Comparison of ENCODE assay signal across 11 cellular contexts in genomic region chr17:33949100-33949499, GRCh38.
DNase-seq lines count a peak whose midpoint lies in the region; ATAC-seq, FAIRE-seq and TF ChIP-seq lines count a peak whose summit lies in the region.
"Had no signal": no experiment of that assay in that cellular context is flagged by ENCODE, and none has a peak within 500 bp of the region (broad histone marks: within the 10 kb centered on the region; RNA-seq: fewer than 3 reads in every experiment).

No MANE protein-coding gene starts in this region.

- peaks cover 33% of the 10 kb centered on the region for H3K4me1 Mint-ChIP-seq in neural progenitor cell
- no peaks in the 10 kb centered on the region for H3K4me1 Mint-ChIP-seq in activated naive CD8-positive, alpha-beta T cell treated with anti-CD3 and anti-CD28 coated beads, Interleukin-2, amount 50 U/mL, for 24 hours
- H3K4me1 Mint-ChIP-seq: activated CD4-positive, alpha-beta memory T cell treated with anti-CD3 and anti-CD28 coated beads, Interleukin-2, amount 10 ng/mL, durations not matched to agents 7 days and 5 days had no signal

- in situ Hi-C loops in K562 (cut with MboI) = loop anchor here (5.0 kb wide), 1 partner anchor 167 kb away; no protein-coding TSS in a partner anchor

- POLR2A ChIA-PET in K562 (lab: Yijun Ruan, JAX) = interaction anchor here (0.6 to 1.2 kb wide), 4 partner anchors 11 to 427 kb away, joined by 3 read pairs; no protein-coding TSS in a partner anchor

- intact Hi-C loops in K562 (cut with micrococcal nuclease) = loop anchor here (1.0 kb wide), 3 partner anchors 21 to 170 kb away; no protein-coding TSS in a partner anchor

- no peaks in the 10 kb centered on the region for H3K9me3 Mint-ChIP-seq in neural progenitor cell
- no peaks in the 10 kb centered on the region for H3K9me3 Mint-ChIP-seq in activated naive CD8-positive, alpha-beta T cell treated with anti-CD3 and anti-CD28 coated beads, Interleukin-2, amount 50 U/mL, for 24 hours
- H3K9me3 Mint-ChIP-seq: activated CD4-positive, alpha-beta memory T cell treated with anti-CD3 and anti-CD28 coated beads, Interleukin-2, amount 10 ng/mL, durations not matched to agents 7 days and 5 days; activated naive CD8-positive, alpha-beta T cell treated with anti-CD3 and anti-CD28 coated beads for 36 hours had no signal

- H3K4me1 ChIP-seq in K562 (replicated peaks in 1 of 2; ENCODE audit: control insufficient read depth in 2 of 2, insufficient read depth in 2 of 2, low read length in 2 of 2) (peaks cover 11 to 30% of the 10 kb centered on the region in 2 experiments; a peak in 4 of 5 replicates), neural progenitor cell (no peaks in the 10 kb centered on the region)

- H3K27ac Mint-ChIP-seq in neural progenitor cell = no peak overlapping the region
- H3K27ac Mint-ChIP-seq in activated naive CD8-positive, alpha-beta T cell treated with anti-CD3 and anti-CD28 coated beads, Interleukin-2, amount 50 U/mL, for 24 hours = no peak overlapping the region
- H3K27ac Mint-ChIP-seq: activated CD4-positive, alpha-beta memory T cell treated with anti-CD3 and anti-CD28 coated beads, Interleukin-2, amount 10 ng/mL, durations not matched to agents 7 days and 5 days; activated naive CD8-positive, alpha-beta T cell treated with anti-CD3 and anti-CD28 coated beads for 36 hours had no signal

- no TSS peak for BruUV-seq in K562 (replicated peaks; lab: Mats Ljungman, UMichigan)

- WGBS in K562 (ENCODE audit: insufficient coverage, low coverage, missing lambda C conversion rate) = 2% methylated on average over 4 of the region's 4 CpGs

- H3K4me3 Mint-ChIP-seq in neural progenitor cell = no peak overlapping the region
- H3K4me3 Mint-ChIP-seq in activated naive CD8-positive, alpha-beta T cell treated with anti-CD3 and anti-CD28 coated beads, Interleukin-2, amount 50 U/mL, for 24 hours = no peak overlapping the region
- H3K4me3 Mint-ChIP-seq: activated CD4-positive, alpha-beta memory T cell treated with anti-CD3 and anti-CD28 coated beads, Interleukin-2, amount 10 ng/mL, durations not matched to agents 7 days and 5 days; activated naive CD8-positive, alpha-beta T cell treated with anti-CD3 and anti-CD28 coated beads for 36 hours had no signal

- H3K9ac ChIP-seq in K562 (ENCODE audit: insufficient read depth in 1 of 2, low read depth in 2 of 2, low read length in 2 of 2) (no peak overlapping the region), neural progenitor cell (no peak overlapping the region)

- no peak for TF ChIP-seq EP300 in K562 (IDR thresholded peaks at IDR 0.05; ENCODE audit: low read length)

- H4K20me1 ChIP-seq in K562 (replicated peaks; ENCODE audit: control insufficient read depth, insufficient read depth, low read length) = no peaks in the 10 kb centered on the region
- no peaks in the 10 kb centered on the region for H4K20me1 ChIP-seq in neural progenitor cell (ENCODE audit: low read depth)

- ATAC-seq in K562 (peak; percentile 99), HG02798 (IDR thresholded peaks at IDR 0.05; ENCODE audit: poor library complexity, unreplicated experiment) (no peak)
- no peak for ATAC-seq in activated naive CD8-positive, alpha-beta T cell treated with anti-CD3 and anti-CD28 coated beads, Interleukin-2, amount 50 U/mL, for 24 hours

- DNase-seq in GM06990 (ENCODE audit: extremely low read depth, insufficient read length) (no peak), HuH-7 (ENCODE audit: low spot score) (peak; percentile 13), K562 (ENCODE audit: extremely low read depth in 1 of 4, low spot score in 3 of 4) (peak; percentile 58 to 81 (median 69)), neural progenitor cell (ENCODE audit: low spot score) (peak; percentile 70), T-helper 9 cell (no peak)
- no peak for DNase-seq in activated naive CD8-positive, alpha-beta T cell treated with anti-CD3 and anti-CD28 coated beads, Interleukin-2, amount 50 U/mL, for 24 hours
- DNase-seq: activated CD4-positive, alpha-beta memory T cell treated with anti-CD3 and anti-CD28 coated beads, Interleukin-2, amount 10 ng/mL, durations not matched to agents 7 days and 5 days; activated naive CD8-positive, alpha-beta T cell treated with anti-CD3 and anti-CD28 coated beads for 36 hours; NCI-H446 treated with DMSO at 0.1 percent for 48 hours; SW 1271 had no signal

- no peaks in the 10 kb centered on the region for H3K36me3 ChIP-seq in GM06990 (ENCODE audit: control insufficient read depth, insufficient read depth, low read length)
- no peaks in the 10 kb centered on the region for H3K36me3 ChIP-seq in K562 (ENCODE audit: control insufficient read depth, insufficient read depth, low read length)
- no peaks in the 10 kb centered on the region for H3K36me3 ChIP-seq in neural progenitor cell

- TF ChIP-seq CTCF in GM06990 (IDR thresholded peaks at IDR 0.05; ENCODE audit: insufficient read depth, low read length, poor library complexity, severe bottlenecking) = peak; percentile 59
- TF ChIP-seq CTCF in K562 (IDR thresholded peaks at IDR 0.05 in 2 of 3, conservative IDR thresholded peaks at IDR 0.05 in 1 of 3; ENCODE audit: insufficient read depth in 2 of 3, low read depth in 1 of 3, low read length in 3 of 3) = peak; percentile 85 to 89 (median 88)
- peak; percentile 73 for TF ChIP-seq CTCF in neural progenitor cell (IDR thresholded peaks at IDR 0.05)

- no peak for TF ChIP-seq POLR2A in K562 (conservative IDR thresholded peaks at IDR 0.05)

- no peaks in the 10 kb centered on the region for H3F3A ChIP-seq in neural progenitor cell (ENCODE audit: low read depth)

- no peaks in the 10 kb centered on the region; the same call in 1 of the 2 replicates for H3K27me3 ChIP-seq in GM06990 (replicated peaks; ENCODE audit: control insufficient read depth, insufficient read depth, low read length)
- H3K27me3 ChIP-seq in K562 (ENCODE audit: control insufficient read depth in 2 of 2, insufficient read depth in 2 of 2, low read length in 2 of 2) = peaks cover 0 to 2% of the 10 kb centered on the region in 2 experiments; a peak in 1 of 5 replicates
- H3K27me3 ChIP-seq in neural progenitor cell = no peaks in the 10 kb centered on the region

- H3K4me3 ChIP-seq in GM06990 (replicated peaks; ENCODE audit: low read depth, low read length) (no peak overlapping the region), K562 (no peak overlapping the region), neural progenitor cell (no peak overlapping the region)

- peak; percentile 83 for FAIRE-seq in K562 (lab: Jason Lieb, UNC)

- no peaks in the 10 kb centered on the region for H3K9me1 ChIP-seq in K562 (ENCODE audit: control insufficient read depth, insufficient read depth, low read length)

- H3K27ac ChIP-seq in K562 (ENCODE audit: extremely low read depth, low read depth, low read length) (no peak overlapping the region), neural progenitor cell (no peak overlapping the region)

- TF ChIP-seq RAD21 in K562 (CRISPR knock-in tag; conservative IDR thresholded peaks at IDR 0.05 in 1 of 2, IDR thresholded peaks at IDR 0.05 in 1 of 2) = peak; percentile 82 to 95

- H3K9me3 ChIP-seq in K562 (replicated peaks; ENCODE audit: control insufficient read depth, insufficient read depth, low read depth, low read length) = no peaks in the 10 kb centered on the region
- H3K9me3 ChIP-seq in neural progenitor cell (ENCODE audit: low read depth) = no peaks in the 10 kb centered on the region

- no peaks in the 10 kb centered on the region for H3K36me3 Mint-ChIP-seq in neural progenitor cell
- H3K36me3 Mint-ChIP-seq in activated naive CD8-positive, alpha-beta T cell treated with anti-CD3 and anti-CD28 coated beads, Interleukin-2, amount 50 U/mL, for 24 hours (ENCODE audit: low read depth) = no peaks in the 10 kb centered on the region
- H3K36me3 Mint-ChIP-seq: activated naive CD8-positive, alpha-beta T cell treated with anti-CD3 and anti-CD28 coated beads for 36 hours had no signal

- H3K4me2 ChIP-seq in K562 (ENCODE audit: insufficient read depth, low read length) = no peak overlapping the region
- H3K4me2 ChIP-seq in neural progenitor cell = no peak overlapping the region

- H2AFZ ChIP-seq in K562 (ENCODE audit: low read depth, low read length) (no peak overlapping the region), neural progenitor cell (replicated peaks) (no peak overlapping the region)

- H3K27me3 Mint-ChIP-seq in neural progenitor cell (ENCODE audit: insufficient read depth, low read depth) = peaks cover 9% of the 10 kb centered on the region
- H3K27me3 Mint-ChIP-seq in activated naive CD8-positive, alpha-beta T cell treated with anti-CD3 and anti-CD28 coated beads, Interleukin-2, amount 50 U/mL, for 24 hours = no peaks in the 10 kb centered on the region

- CTCF ChIA-PET in K562 (lab: Yijun Ruan, JAX; ENCODE audit: low intra/inter-chr PET ratio) = interaction anchor here (0.7 to 2.0 kb wide), 4 partner anchors 18 to 170 kb away, joined by 3 to 18 read pairs (median 3); no protein-coding TSS in a partner anchor

- H3K79me2 ChIP-seq in K562 (ENCODE audit: control insufficient read depth, insufficient read depth, low read length) = no peaks in the 10 kb centered on the region
- H3K79me2 ChIP-seq in neural progenitor cell (ENCODE audit: low read depth) = no peaks in the 10 kb centered on the region

TF ChIP-seq in K562, 482 proteins besides CTCF, POLR2A, EP300 and RAD21 (continues in another document):
- TF ChIP-seq RCOR1 (IDR thresholded peaks at IDR 0.05; ENCODE audit: borderline replicate concordance in 1 of 2, low read depth in 2 of 2, low read length in 2 of 2) = 0 out of 4 replicates have a peak, but pooled peaks of 1 of the 2 experiments have one; percentile 31
- no peak for TF ChIP-seq TCF7L2 (IDR thresholded peaks at IDR 0.05; ENCODE audit: low read depth, low read length)
- TF ChIP-seq, protein P1, sequence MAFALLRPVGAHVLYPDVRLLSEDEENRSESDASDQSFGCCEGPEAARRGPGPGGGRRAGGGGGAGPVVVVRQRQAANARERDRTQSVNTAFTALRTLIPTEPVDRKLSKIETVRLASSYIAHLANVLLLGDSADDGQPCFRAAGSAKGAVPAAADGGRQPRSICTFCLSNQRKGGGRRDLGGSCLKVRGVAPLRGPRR (CRISPR knock-in tag; IDR thresholded peaks at IDR 0.05) = 0 out of 2 replicates have a peak, but pooled peaks have one; percentile 47
- no peak for TF ChIP-seq EWSR1 (IDR thresholded peaks at IDR 0.05; ENCODE audit: borderline replicate concordance, low read depth, partially characterized antibody)
- peak; percentile 87 for TF ChIP-seq ARID2 (IDR thresholded peaks at IDR 0.05)
- peak; percentile 60; the same call in 1 of the 2 replicates for TF ChIP-seq BHLHE40 (IDR thresholded peaks at IDR 0.05; ENCODE audit: low read length)
- no peak for TF ChIP-seq HDAC1 (IDR thresholded peaks at IDR 0.05)
- TF ChIP-seq MYNN (IDR thresholded peaks at IDR 0.05) = peak; percentile 49; the same call in 1 of the 2 replicates
- no peak for TF ChIP-seq MYNN (CRISPR knock-in tag; IDR thresholded peaks at IDR 0.05)

Comparison
In these comparisons a context has a peak if more than half of its experiments do, and no peak if none do; other contexts are left out.
1. DNase-seq: peak in HuH-7 (single experiment), K562 (4 of 4) and neural progenitor cell (single experiment); none in GM06990 (single experiment), activated naive CD8-positive, alpha-beta T cell treated with anti-CD3 and anti-CD28 coated beads, Interleukin-2, amount 50 U/mL, for 24 hours (single experiment) and T-helper 9 cell (single experiment).
2. Peak in every context shown above with its lines, with median percentiles within 50 percentile points of each other: CTCF ChIP-seq.